In the genomic region with DNA sequence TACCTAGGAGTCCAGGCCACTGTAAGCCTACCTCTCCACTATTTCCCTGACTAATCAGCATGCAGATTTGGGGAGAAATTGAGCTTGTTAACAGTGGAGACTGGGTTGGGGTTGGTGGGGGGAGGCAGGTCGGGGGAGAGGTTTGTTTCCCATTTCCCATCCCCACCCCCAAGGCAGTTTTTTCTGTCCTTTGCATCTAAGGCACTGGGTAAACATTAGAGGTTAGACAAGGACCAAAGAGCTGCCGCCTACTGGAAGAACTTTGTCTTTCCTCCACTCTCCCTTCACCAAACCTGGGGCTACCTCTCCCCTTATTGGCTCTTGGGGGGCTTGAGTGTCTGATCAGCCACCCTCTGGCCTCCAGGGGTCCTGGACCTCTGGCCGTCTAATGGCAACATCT, we compare ENCODE assay signal across 9 cellular contexts. TPM values are rescaled to one million over a fixed set of nuclear protein-coding genes. Genes with fewer than 3 reads are reported as not detected.
DNase-seq lines count a peak whose midpoint lies in the region; ATAC-seq and TF ChIP-seq lines count a peak whose summit lies in the region.
"Had no signal": no experiment of that assay in that cellular context is flagged by ENCODE, and none has a peak within 500 bp of the region (broad histone marks: within the 10 kb centered on the region; RNA-seq: fewer than 3 reads in every experiment).

No MANE protein-coding gene starts in this region.

- intact Hi-C loops in prostate gland (cut with DNase I) (no loop called here), thyroid gland (cut with DNase I) (loop anchor here (5.0 kb wide), 1 partner anchor 33 kb away; no protein-coding TSS in a partner anchor)

- in situ Hi-C loops in astrocyte of the spinal cord (cut with HindIII; ENCODE audit: low sequenced_read_pairs): no loop called here

- peak overlapping the region; percentile 75 to 82 for H3K27ac ChIP-seq in prostate gland
- H3K27ac ChIP-seq in thyroid gland: no peak overlapping the region

- DNase-seq in NCI-H69 (lab: John Stamatoyannopoulos, UW) (peak; percentile 37), astrocyte of the spinal cord (ENCODE audit: low read depth, low spot score) (no peak), prostate gland (ENCODE audit: low spot score) (no peak), thyroid gland (no peak), GM19240 (ENCODE audit: insufficient read length, low spot score) (no peak), NCI-H774 (lab: John Stamatoyannopoulos, UW) (no peak)

- TF ChIP-seq CTCF in GM12872 (IDR thresholded peaks at IDR 0.05; ENCODE audit: insufficient read depth, low read depth, low read length): peak; percentile 69
- TF ChIP-seq CTCF in astrocyte of the spinal cord (IDR thresholded peaks at IDR 0.05; ENCODE audit: low read depth, low read length): peak; percentile 27
- peak in 2 of 4 experiments; percentile 46 to 49 for TF ChIP-seq CTCF in prostate gland (IDR thresholded peaks at IDR 0.05)
- no peak for TF ChIP-seq CTCF in thyroid gland (IDR thresholded peaks at IDR 0.05)

- H3K9me3 ChIP-seq in prostate gland (no peaks in the 10 kb centered on the region), thyroid gland (no peaks in the 10 kb centered on the region)

- TF ChIP-seq POLR2A in prostate gland (IDR thresholded peaks at IDR 0.05) (peak; percentile 16), thyroid gland (IDR thresholded peaks at IDR 0.05) (no peak)

- WGBS in prostate gland: 18% methylated on average over 3 of the region's 3 CpGs
- 37 to 40% methylated on average over 3 of the region's 3 CpGs for WGBS in thyroid gland, 2 donors

- H3K36me3 ChIP-seq in prostate gland: no peaks in the 10 kb centered on the region
- no peaks in the 10 kb centered on the region for H3K36me3 ChIP-seq in thyroid gland

- H3K4me1 ChIP-seq in prostate gland (replicated peaks) (peaks cover 3% of the 10 kb centered on the region), thyroid gland (peaks cover 0 to 2% of the 10 kb centered on the region in 2 donors)

- H3K27me3 ChIP-seq in prostate gland (replicated peaks; ENCODE audit: insufficient read depth) (no peaks in the 10 kb centered on the region), thyroid gland (peaks cover under 1% of the 10 kb centered on the region)

- ATAC-seq in HG02852 (IDR thresholded peaks at IDR 0.05; ENCODE audit: unreplicated experiment): no peak

- H3K4me3 ChIP-seq in astrocyte of the spinal cord (ENCODE audit: low read depth, low read length) (peak overlapping the region; percentile 36), prostate gland (peak overlapping the region; percentile 34), thyroid gland (replicated peaks in 1 of 3) (no peak overlapping the region)

RNA-seq across cellular contexts. Expression of a gene that starts 1.0 kb away (rescaled TPM):
- total RNA-seq in prostate gland (10 to 100 TPM; 65.1 to 86.1 TPM), thyroid gland (1 to 10 TPM in 2 of 4 donors, under 1 TPM in 2; 0.29 to 1.7 (median 1.0) TPM)

RNA-seq across cellular contexts. Expression of a gene that starts 22.4 kb away (rescaled TPM):
- 1 to 10 TPM; 2.7 to 6.2 TPM for total RNA-seq in prostate gland
- 1 to 10 TPM; 1.6 to 7.6 (median 2.5) TPM for total RNA-seq in thyroid gland
- total RNA-seq: progenitor cell of endocrine pancreas had no signal

RNA-seq across cellular contexts. Expression of a gene that starts 25.1 kb away (rescaled TPM):
- total RNA-seq in prostate gland: 10 to 100 TPM; 22.9 to 45.1 TPM
- total RNA-seq in thyroid gland: 10 to 100 TPM; 15.5 to 34.4 (median 18.8) TPM

RNA-seq across cellular contexts. Expression of a gene that starts 47.3 kb away (rescaled TPM):
- total RNA-seq in prostate gland: 1 to 10 TPM; 5.8 to 8.9 TPM
- total RNA-seq in thyroid gland: 10 to 100 TPM in 3 of 4 donors, 1 to 10 TPM in 1; 9.9 to 29.1 (median 18.9) TPM

Comparison
In these comparisons a context has a peak if more than half of its experiments do, and no peak if none do; other contexts are left out.
1. CTCF ChIP-seq: peak in GM12872 (single experiment) and astrocyte of the spinal cord (single experiment); none in thyroid gland (0 of 6).
2. H3K4me3 ChIP-seq: peak in astrocyte of the spinal cord (single experiment) and prostate gland (2 of 2); none in thyroid gland (0 of 3).
3. H3K27ac ChIP-seq: peak in prostate gland (2 of 2); none in thyroid gland (0 of 3).
4. RNA of a gene that starts 1.0 kb away (total RNA-seq): 65.1 to 86.1 TPM in prostate gland; 0.29 to 1.7 TPM in thyroid gland; every median in the first group is over 10 times any median in the second.